In the genomic region with DNA sequence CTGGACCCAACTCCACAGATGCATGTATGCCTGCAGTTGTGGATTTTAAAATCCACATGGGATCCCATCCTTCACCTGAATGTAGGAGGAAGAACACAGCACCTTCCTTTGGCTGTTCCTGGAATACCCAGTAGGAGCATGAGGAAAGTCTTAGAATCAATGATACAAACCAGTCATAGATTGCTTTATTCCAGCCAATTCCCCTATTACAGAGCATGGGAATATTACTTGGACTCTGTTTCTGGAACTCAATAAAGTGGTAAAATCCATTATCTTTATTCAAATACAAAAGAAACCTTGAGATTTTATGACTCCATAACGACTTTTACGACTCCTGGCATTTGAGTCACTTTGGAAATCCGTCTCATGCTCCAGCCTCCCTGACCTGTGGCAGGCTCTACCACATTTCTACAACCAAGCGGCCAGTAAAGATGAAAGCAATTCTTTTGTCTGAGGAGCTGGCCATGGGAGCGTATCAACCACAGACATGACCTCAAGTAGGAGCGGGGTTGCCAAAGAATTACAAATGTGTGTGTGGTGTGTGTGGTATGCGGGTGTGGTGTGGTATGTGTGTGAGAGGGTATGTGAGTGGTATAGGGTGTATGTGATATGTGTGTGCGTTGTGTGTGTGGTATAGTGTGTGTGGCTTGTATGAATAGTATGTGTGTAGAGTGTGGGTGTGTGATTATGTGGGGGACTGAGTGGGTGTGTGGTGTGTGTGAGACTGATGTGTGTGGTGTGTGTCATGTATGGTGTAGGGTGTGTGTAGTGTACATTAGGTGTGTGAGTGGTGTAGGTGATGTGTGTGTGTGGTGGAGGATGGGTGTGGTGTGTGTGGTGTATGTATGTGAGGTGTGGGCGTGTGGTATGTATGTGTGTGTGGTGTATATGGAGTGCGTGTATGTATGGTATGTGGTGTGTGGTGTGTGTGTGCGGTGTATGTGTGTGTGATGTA, we compare ENCODE assay signal across 15 cellular contexts. TPM values are rescaled to one million over a fixed set of nuclear protein-coding genes. Genes with fewer than 3 reads are reported as not detected.
DNase-seq lines count a peak whose midpoint lies in the region; ATAC-seq and TF ChIP-seq lines count a peak whose summit lies in the region.
"Had no signal": no experiment of that assay in that cellular context is flagged by ENCODE, and none has a peak within 500 bp of the region (broad histone marks: within the 10 kb centered on the region; RNA-seq: fewer than 3 reads in every experiment).

No MANE protein-coding gene starts in this region.

- no peak for TF ChIP-seq EP300 in sigmoid colon (IDR thresholded peaks at IDR 0.05)

- no peaks in the 10 kb centered on the region for H4K20me1 ChIP-seq in hepatocyte (ENCODE audit: insufficient read depth, poor library complexity, severe bottlenecking)

- no peak overlapping the region for H2AFZ ChIP-seq in hepatocyte

- H3K9me2 ChIP-seq in hepatocyte (replicated peaks; ENCODE audit: insufficient read depth) = no peaks in the 10 kb centered on the region

- TF ChIP-seq CTCF in hepatocyte (IDR thresholded peaks at IDR 0.05; ENCODE audit: poor library complexity) (no peak), sigmoid colon (IDR thresholded peaks at IDR 0.05) (no peak), esophagus squamous epithelium (IDR thresholded peaks at IDR 0.05) (no peak)

- intact Hi-C loops in sigmoid colon (cut with DNase I) = no loop called here
- intact Hi-C loops in esophagus squamous epithelium (cut with DNase I) = loop anchor here (5.0 kb wide), 1 partner anchor 77 kb away; no protein-coding TSS in a partner anchor

- no peaks in the 10 kb centered on the region for H3K27me3 ChIP-seq in hepatocyte
- no peaks in the 10 kb centered on the region for H3K27me3 ChIP-seq in sigmoid colon
- H3K27me3 ChIP-seq in esophagus squamous epithelium = no peaks in the 10 kb centered on the region

- H3K4me1 ChIP-seq in hepatocyte (ENCODE audit: insufficient read depth) = peaks cover 3% of the 10 kb centered on the region
- H3K4me1 ChIP-seq in sigmoid colon = peaks cover 0 to 89% (median 71%) of the 10 kb centered on the region in 4 donors
- peaks cover 3 to 44% (median 9%) of the 10 kb centered on the region in 3 donors for H3K4me1 ChIP-seq in esophagus squamous epithelium

- TF ChIP-seq POLR2A in sigmoid colon (IDR thresholded peaks at IDR 0.05) = no peak
- no peak for TF ChIP-seq POLR2A in esophagus squamous epithelium (IDR thresholded peaks at IDR 0.05)

- peak; percentile 35 for DNase-seq in GM03348 (ENCODE audit: low spot score)
- peak; percentile 84 for DNase-seq in RPMI7951 (ENCODE audit: low read depth)
- DNase-seq in hepatocyte (ENCODE audit: low spot score) = peak; percentile 43
- DNase-seq in sigmoid colon = no peak
- no peak for DNase-seq in SIG-M5 treated with dmso at 0.1 percent for 504 hours (lab: John Stamatoyannopoulos, UW; ENCODE audit: unreplicated experiment)
- DNase-seq in mucosa of gallbladder (ENCODE audit: low spot score) = no peak
- DNase-seq in esophagus squamous epithelium (lab: John Stamatoyannopoulos, UW) = no peak
- DNase-seq: activated T-cell treated with anti-CD3 and anti-CD28 coated beads, Interleukin-2, amount 50 U/mL, for 72 hours; dermis blood vessel endothelial cell; NCI-H187 treated with DMSO at 0.1 percent for 48 hours; stimulated activated CD4-positive, alpha-beta T cell treated with anti-CD3 and anti-CD28 coated beads, Interleukin-2, amount 100 ng/mL, for 48 hours; T-helper 17 cell had no signal

- no peaks in the 10 kb centered on the region for H3K79me2 ChIP-seq in hepatocyte

- H3K4me2 ChIP-seq in hepatocyte = no peak overlapping the region
- H3K4me2 ChIP-seq: KMS-11 had no signal

- 73% methylated on average over 10 of the region's 11 CpGs for WGBS in hepatocyte (ENCODE audit: low lambda C conversion rate, missing lambda C conversion rate)
- WGBS in sigmoid colon, 2 donors = 27 to 68% methylated on average over 11 of the region's 11 CpGs
- 77% methylated on average over 10 to 11 of the region's 11 CpGs for WGBS in esophagus squamous epithelium, 2 donors

- H3K27ac ChIP-seq in hepatocyte (peak overlapping the region; percentile 82), sigmoid colon (peak overlapping the region in 3 of 4 donors; percentile 57 to 71 (median 71)), esophagus squamous epithelium (no peak overlapping the region)
- H3K27ac ChIP-seq: C4-2B, KMS-11 had no signal

- H3K36me3 ChIP-seq in hepatocyte (replicated peaks; ENCODE audit: insufficient read depth, low read depth) (no peaks in the 10 kb centered on the region), sigmoid colon (no peaks in the 10 kb centered on the region), esophagus squamous epithelium (no peaks in the 10 kb centered on the region)

- ATAC-seq in GM21528 (IDR thresholded peaks at IDR 0.05; ENCODE audit: low FRiP score, unreplicated experiment) = no peak
- ATAC-seq: activated T-cell treated with anti-CD3 and anti-CD28 coated beads, Interleukin-2, amount 50 U/mL, for 72 hours; T-helper 17 cell had no signal

- H3K9me3 ChIP-seq in hepatocyte (ENCODE audit: low read depth) (no peaks in the 10 kb centered on the region), sigmoid colon (no peaks in the 10 kb centered on the region), esophagus squamous epithelium (no peaks in the 10 kb centered on the region)

- H3K4me3 ChIP-seq in hepatocyte (no peak overlapping the region), sigmoid colon (no peak overlapping the region), esophagus squamous epithelium (no peak overlapping the region)

RNA-seq across cellular contexts. Expression of a gene that starts 40.0 kb away (rescaled TPM):
- total RNA-seq in RPMI7951 (2014; rRNA removed; shearing (Covaris generic)) = 4.0 and 4.6 TPM in 2 replicates
- 30.5 and 35.3 TPM in 2 replicates for total RNA-seq in hepatocyte
- polyA plus RNA-seq in hepatocyte = 13.3 and 16.9 TPM in 2 replicates
- 100 to 1,000 TPM; 116 to 205 (median 170) TPM for total RNA-seq in sigmoid colon
- polyA plus RNA-seq in sigmoid colon = 100 to 1,000 TPM in 1 of 3 donors, 10 to 100 TPM in 2; 26.4 to 143 (median 58.3) TPM
- total RNA-seq in mucosa of gallbladder = 28.3 TPM
- 10 to 100 TPM in 3 of 4 donors, 1 to 10 TPM in 1; 6.3 to 24.6 (median 12.5) TPM for total RNA-seq in esophagus squamous epithelium

Comparison
In these comparisons a context has a peak if more than half of its experiments do, and no peak if none do; other contexts are left out.
1. DNase-seq: peak in GM03348 (single experiment), RPMI7951 (single experiment) and hepatocyte (single experiment); none in sigmoid colon (single experiment), SIG-M5 treated with dmso at 0.1 percent for 504 hours (single experiment), mucosa of gallbladder (single experiment) and esophagus squamous epithelium (single experiment).
2. H3K27ac ChIP-seq: peak in hepatocyte (single experiment) and sigmoid colon (3 of 4); none in esophagus squamous epithelium (0 of 4).